In the genomic region with DNA sequence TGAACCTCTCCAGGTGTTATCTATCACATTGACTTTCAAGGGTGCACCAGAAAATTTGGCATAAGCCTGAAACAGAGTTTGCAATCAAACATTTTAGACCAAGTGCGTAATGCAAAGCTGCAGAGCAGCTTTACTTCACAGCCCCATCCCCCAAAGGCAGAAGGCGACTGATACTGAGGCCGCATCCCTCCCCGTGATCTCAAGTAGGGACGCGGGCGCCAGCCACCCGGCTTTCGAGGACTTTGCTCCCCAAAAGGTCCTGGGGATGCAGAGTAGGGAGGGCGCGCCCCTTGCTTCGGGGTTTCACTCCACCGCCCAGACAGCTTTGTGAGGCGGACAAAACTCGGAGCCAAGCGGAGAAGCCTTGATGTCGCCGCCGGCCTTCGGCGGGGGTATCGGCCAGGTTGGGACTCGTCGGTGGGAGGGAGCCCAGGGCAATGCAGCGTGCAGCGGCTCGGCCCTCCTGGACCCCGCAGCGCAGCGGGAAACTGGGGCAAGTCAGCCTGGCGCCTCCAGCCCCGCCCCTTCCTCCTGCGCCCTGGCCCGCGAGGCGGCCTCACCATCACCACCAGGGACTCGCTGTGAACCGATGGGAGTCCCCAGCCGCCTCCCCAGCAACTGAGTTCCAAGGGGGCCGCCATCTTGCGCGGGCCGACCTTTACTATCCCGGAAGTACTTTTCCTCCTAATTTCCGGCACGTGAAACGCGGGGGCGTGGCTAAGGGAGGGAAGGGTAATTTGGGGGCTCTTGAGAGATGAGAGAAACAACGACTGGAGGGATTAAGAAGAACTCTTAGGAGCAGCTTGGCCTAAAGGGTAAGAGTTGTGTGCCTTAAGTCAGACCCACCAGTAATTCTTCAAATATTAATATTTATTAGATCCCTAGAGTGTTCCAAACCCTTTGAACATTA, we compare ENCODE assay signal across 8 cellular contexts. TPM values are rescaled to one million over a fixed set of nuclear protein-coding genes. Genes with fewer than 3 reads are reported as not detected.
DNase-seq lines count a peak whose midpoint lies in the region; ATAC-seq and TF ChIP-seq lines count a peak whose summit lies in the region.

A gene with protein sequence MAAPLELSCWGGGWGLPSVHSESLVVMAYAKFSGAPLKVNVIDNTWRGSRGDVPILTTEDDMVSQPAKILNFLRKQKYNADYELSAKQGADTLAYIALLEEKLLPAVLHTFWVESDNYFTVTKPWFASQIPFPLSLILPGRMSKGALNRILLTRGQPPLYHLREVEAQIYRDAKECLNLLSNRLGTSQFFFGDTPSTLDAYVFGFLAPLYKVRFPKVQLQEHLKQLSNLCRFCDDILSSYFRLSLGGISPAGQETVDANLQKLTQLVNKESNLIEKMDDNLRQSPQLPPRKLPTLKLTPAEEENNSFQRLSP (minus strand): TSS at position 665 of the 910 bp plus-strand sequence. CDS start 24 bp downstream, at position 641.

- POLR2A ChIA-PET in AG04450 (lab: Yijun Ruan, JAX), result interaction anchor here (1.0 kb wide), 1 partner anchor 36 kb away, joined by 3 read pairs; no protein-coding TSS in a partner anchor

- peak; percentile 41 for DNase-seq in AG04450 (ENCODE audit: low read depth, low spot score)
- peak; percentile 97 for DNase-seq in NCI-H524 (lab: John Stamatoyannopoulos, UW)
- DNase-seq in activated CD4-positive, alpha-beta T cell treated with anti-CD3 and anti-CD28 coated beads for 48 hours, result peak; percentile 94
- DNase-seq in colonic mucosa, result peak; percentile 86
- DNase-seq in stimulated activated CD4-positive, alpha-beta T cell treated with anti-CD3 and anti-CD28 coated beads, Interleukin-1b, Interleukin-23, amount 100 ng/mL, for 24 hours (ENCODE audit: low read depth in 4 of 4, low spot score in 1 of 4), result peak; percentile 73 to 85 (median 80)

- H3K4me1 ChIP-seq in colonic mucosa, result no peaks in the 10 kb centered on the region

- ATAC-seq in GM19023 (IDR thresholded peaks at IDR 0.05; ENCODE audit: unreplicated experiment) (peak; percentile 92), HG03280 (IDR thresholded peaks at IDR 0.05; ENCODE audit: unreplicated experiment) (peak; percentile 81)

- CTCF ChIA-PET in AG04450 (lab: Charles Lee), result interaction anchor here (0.9 to 2.5 kb wide), 3 partner anchors 13 to 93 kb away, joined by 3 to 7 read pairs (median 4); no protein-coding TSS in a partner anchor

- H3K9ac ChIP-seq in colonic mucosa (ENCODE audit: low read depth in 2 of 2, low read length in 2 of 2), result peak within 1 kb of the TSS; percentile 30 to 70

- H3K27ac ChIP-seq in AG04450 (ENCODE audit: low read depth, low read length), result peak within 1 kb of the TSS; percentile 76
- peak within 1 kb of the TSS; percentile 45 for H3K27ac ChIP-seq in colonic mucosa
- peak within 1 kb of the TSS; percentile 33 for H3K27ac ChIP-seq in layer of hippocampus (ENCODE audit: low read depth, low read length)

- peaks cover 10% of the 10 kb centered on the region for H3K36me3 ChIP-seq in colonic mucosa

- intact Hi-C loops in colonic mucosa (cut with DNase I), result no loop called here

- TF ChIP-seq CTCF in AG04450 (IDR thresholded peaks at IDR 0.05; ENCODE audit: low read depth, low read length) (no peak), colonic mucosa (IDR thresholded peaks at IDR 0.05) (no peak)

- H3K9me3 ChIP-seq in AG04450 (ENCODE audit: control insufficient read depth, insufficient read depth, low read length), result no peaks in the 10 kb centered on the region
- no peaks in the 10 kb centered on the region for H3K9me3 ChIP-seq in colonic mucosa

- H3K27me3 ChIP-seq in AG04450 (ENCODE audit: control insufficient read depth, insufficient read depth, low read length), result no peaks in the 10 kb centered on the region
- H3K27me3 ChIP-seq in colonic mucosa, result no peaks in the 10 kb centered on the region
- H3K27me3 ChIP-seq in layer of hippocampus (ENCODE audit: control insufficient read depth, insufficient read depth, low read length), result no peaks in the 10 kb centered on the region

- H3K4me3 ChIP-seq in AG04450 (ENCODE audit: low read depth, low read length) (peak within 1 kb of the TSS; percentile 84), colonic mucosa (peak within 1 kb of the TSS; percentile 94)

RNA-seq across cellular contexts. Expression of the gene that starts here (rescaled TPM):
- 10.1 and 15.2 TPM in 2 replicates for polyA plus RNA-seq in AG04450 (2011; rRNA removed)
- 10.0 and 14.2 TPM in 2 replicates for polyA minus RNA-seq in AG04450 (2011; rRNA and poly(A)+ RNA removed)
- total RNA-seq in colonic mucosa, result 1 to 10 TPM; 8.3 to 9.4 TPM

Comparison
In these comparisons a context has a peak if more than half of its experiments do, and no peak if none do; other contexts are left out.
1. Peak in every context shown above with its lines: DNase-seq, ATAC-seq, H3K4me3 ChIP-seq and H3K27ac ChIP-seq.
2. DNase-seq: peak in every context shown above with its lines; median percentile 97 in NCI-H524; 94 in activated CD4-positive, alpha-beta T cell treated with anti-CD3 and anti-CD28 coated beads for 48 hours; 86 in colonic mucosa; 80 in stimulated activated CD4-positive, alpha-beta T cell treated with anti-CD3 and anti-CD28 coated beads, Interleukin-1b, Interleukin-23, amount 100 ng/mL, for 24 hours; 41 in AG04450.